In genomic region chr6:170522565-170523183, GRCh38 we compare ENCODE assay signal across 8 cellular contexts. TPM values are rescaled to one million over a fixed set of nuclear protein-coding genes. Genes with fewer than 3 reads are reported as not detected.
DNase-seq lines count a peak whose midpoint lies in the region; ATAC-seq and TF ChIP-seq lines count a peak whose summit lies in the region.

No MANE protein-coding gene starts in this region.

- POLR2A ChIA-PET in BJ (lab: Charles Lee) = no interaction called here

- no peak for DNase-seq in BJ (ENCODE audit: low read depth)
- DNase-seq in HCEC 1CT = peak; percentile 15
- DNase-seq in SW480 (ENCODE audit: low spot score) = peak; percentile 21
- peak; percentile 41 for DNase-seq in iPS DF 6.9 (ENCODE audit: low read depth, low spot score)
- DNase-seq in mesenteric fat pad (ENCODE audit: low spot score) = no peak
- DNase-seq in amygdala (lab: John Stamatoyannopoulos, UW) = no peak
- no peak for DNase-seq in activated naive CD4-positive, alpha-beta T cell treated with anti-CD3 and anti-CD28 coated beads for 36 hours

- H3K27me3 Mint-ChIP-seq in activated naive CD4-positive, alpha-beta T cell treated with anti-CD3 and anti-CD28 coated beads for 36 hours (ENCODE audit: low read depth) = peaks cover 15% of the 10 kb centered on the region

- H3K4me3 ChIP-seq in BJ (ENCODE audit: low read depth, low read length) (no peak overlapping the region), iPS DF 6.9 (ENCODE audit: low read length) (no peak overlapping the region)

- H3K4me3 Mint-ChIP-seq in activated naive CD4-positive, alpha-beta T cell treated with anti-CD3 and anti-CD28 coated beads for 36 hours = no peak overlapping the region

- H3K4me1 ChIP-seq in iPS DF 6.9 (ENCODE audit: control insufficient read depth, insufficient read depth, low read length) = no peaks in the 10 kb centered on the region

- no peaks in the 10 kb centered on the region for H3K4me1 Mint-ChIP-seq in activated naive CD4-positive, alpha-beta T cell treated with anti-CD3 and anti-CD28 coated beads for 36 hours (ENCODE audit: low read depth)

- H3K27ac ChIP-seq in iPS DF 6.9 (ENCODE audit: low read length) = no peak overlapping the region

- no peak for ATAC-seq in HG03196 (IDR thresholded peaks at IDR 0.05; ENCODE audit: unreplicated experiment)

- H3K9me3 ChIP-seq in iPS DF 6.9 (ENCODE audit: control insufficient read depth, insufficient read depth, low read length) = no peaks in the 10 kb centered on the region

- no peaks in the 10 kb centered on the region for H3K36me3 ChIP-seq in BJ (ENCODE audit: control insufficient read depth, insufficient read depth, low read length)
- H3K36me3 ChIP-seq in iPS DF 6.9 (ENCODE audit: control insufficient read depth, insufficient read depth, low read length) = no peaks in the 10 kb centered on the region

- CTCF ChIA-PET in BJ (lab: Yijun Ruan, JAX) = interaction anchor here (0.6 to 3.1 kb wide), 3 partner anchors 181 to 732 kb away, joined by 3 to 11 read pairs (median 5); no protein-coding TSS in a partner anchor
- CTCF ChIA-PET in activated naive CD4-positive, alpha-beta T cell treated with anti-CD3 and anti-CD28 coated beads for 36 hours (lab: Charles Lee) = no interaction called here

- peak; percentile 42 for TF ChIP-seq CTCF in BJ (IDR thresholded peaks at IDR 0.05; ENCODE audit: insufficient read depth, low read depth, low read length)

- no peaks in the 10 kb centered on the region for H3K36me3 Mint-ChIP-seq in activated naive CD4-positive, alpha-beta T cell treated with anti-CD3 and anti-CD28 coated beads for 36 hours (ENCODE audit: low read depth)

- WGBS in iPS DF 6.9 (ENCODE audit: insufficient coverage, insufficient read length) = no CpG with 5 or more reads among the region's 10 CpGs

- H3K27me3 ChIP-seq in BJ (ENCODE audit: control insufficient read depth, insufficient read depth, low read length) (no peaks in the 10 kb centered on the region), iPS DF 6.9 (ENCODE audit: control insufficient read depth, insufficient read depth, low read length) (0 out of 2 replicates have a peak, but pooled peaks cover 1% of the 10 kb centered on the region)

- no peak overlapping the region for H3K27ac Mint-ChIP-seq in activated naive CD4-positive, alpha-beta T cell treated with anti-CD3 and anti-CD28 coated beads for 36 hours

- H3K9me3 Mint-ChIP-seq in activated naive CD4-positive, alpha-beta T cell treated with anti-CD3 and anti-CD28 coated beads for 36 hours = no peaks in the 10 kb centered on the region

- intact Hi-C loops in activated naive CD4-positive, alpha-beta T cell treated with anti-CD3 and anti-CD28 coated beads for 36 hours (cut with micrococcal nuclease) = no loop called here

RNA-seq across cellular contexts. Expression of gene PSMB1, which starts 30.4 kb away (rescaled TPM):
- 344 and 352 TPM in 2 replicates for polyA plus RNA-seq in BJ (2011; rRNA removed)
- polyA minus RNA-seq in BJ (2011; rRNA and poly(A)+ RNA removed) = 93.9 and 123 TPM in 2 replicates
- 142 TPM for total RNA-seq in mesenteric fat pad
- total RNA-seq in activated naive CD4-positive, alpha-beta T cell treated with anti-CD3 and anti-CD28 coated beads for 36 hours = 100 to 1,000 TPM; 236 to 252 TPM

RNA-seq across cellular contexts. Expression of gene TBP, which starts 31.5 kb away (rescaled TPM):
- 18.3 and 19.3 TPM in 2 replicates for polyA plus RNA-seq in BJ (2011; rRNA removed)
- 12.7 and 22.5 TPM in 2 replicates for polyA minus RNA-seq in BJ (2011; rRNA and poly(A)+ RNA removed)
- total RNA-seq in mesenteric fat pad = 10.6 TPM
- total RNA-seq in activated naive CD4-positive, alpha-beta T cell treated with anti-CD3 and anti-CD28 coated beads for 36 hours = 10 to 100 TPM; 19.4 to 22.3 TPM

Comparison
In these comparisons a context has a peak if more than half of its experiments do, and no peak if none do; other contexts are left out.
1. DNase-seq: peak in HCEC 1CT (single experiment), SW480 (single experiment) and iPS DF 6.9 (single experiment); none in BJ (single experiment), mesenteric fat pad (single experiment), amygdala (0 of 56) and activated naive CD4-positive, alpha-beta T cell treated with anti-CD3 and anti-CD28 coated beads for 36 hours (single experiment).